13 cellular contexts compared by ENCODE assay signal in the genomic region with DNA sequence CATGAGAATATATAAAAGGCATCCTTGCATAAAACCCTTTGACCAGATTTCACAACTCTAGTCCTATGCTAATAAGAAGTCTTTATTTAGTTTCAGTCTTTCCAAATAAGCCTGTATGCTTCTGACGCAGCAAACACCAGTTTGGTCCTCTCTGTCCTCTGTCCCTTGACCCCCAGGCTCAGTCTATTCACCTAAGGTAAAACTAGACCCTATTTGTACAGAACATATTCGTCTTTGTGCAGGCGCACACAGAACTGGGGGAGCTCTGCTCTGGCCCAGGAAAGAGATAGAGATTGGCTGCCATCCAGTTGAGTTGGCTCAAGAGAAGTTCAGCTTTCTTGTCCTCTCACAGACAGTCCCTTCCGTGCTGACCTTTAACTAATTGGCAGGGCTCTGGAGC. TPM values are rescaled to one million over a fixed set of nuclear protein-coding genes. Genes with fewer than 3 reads are reported as not detected.
A peak's percentile ranks its signal among the peaks of the same experiment; 100 is the strongest.
DNase-seq lines count a peak whose midpoint lies in the region; ATAC-seq and TF ChIP-seq lines count a peak whose summit lies in the region.
"Had no signal": no experiment of that assay in that cellular context is flagged by ENCODE, and none has a peak within 500 bp of the region (broad histone marks: within the 10 kb centered on the region; RNA-seq: fewer than 3 reads in every experiment).

No MANE protein-coding gene starts in this region.

- peak; percentile 79 for DNase-seq in NOMO-1 treated with DMSO at 0.1 percent for 48 hours (lab: John Stamatoyannopoulos, UW; ENCODE audit: unreplicated experiment)
- DNase-seq in NOMO-1 treated with dmso at 0.1 percent for 144 hours (lab: John Stamatoyannopoulos, UW; ENCODE audit: unreplicated experiment): no peak
- peak in 2 of 3 donors; percentile 76 to 93 for DNase-seq in right lobe of liver
- peak in 1 of 2 donors; percentile 25 for DNase-seq in upper lobe of left lung
- no peak for DNase-seq in stimulated activated CD4-positive, alpha-beta T cell treated with anti-CD3 and anti-CD28 coated beads, Interleukin-2, amount 100 ng/mL, for 48 hours
- no peak for DNase-seq in GM20000 (ENCODE audit: low spot score)
- no peak for DNase-seq in LoVo (ENCODE audit: low spot score)
- DNase-seq: activated CD4-positive, alpha-beta T cell treated with anti-CD3 and anti-CD28 coated beads, Interleukin-2, amount 50 U/mL, for 48 hours; activated naive CD4-positive, alpha-beta T cell treated with anti-CD3 and anti-CD28 coated beads for 36 hours; EL; NCI-H187 treated with DMSO at 0.1 percent for 48 hours had no signal

- peaks cover 0 to 72% (median 5%) of the 10 kb centered on the region in 4 donors for H3K4me1 ChIP-seq in right lobe of liver
- peaks cover 22 to 55% (median 33%) of the 10 kb centered on the region in 4 donors for H3K4me1 ChIP-seq in upper lobe of left lung

- WGBS in right lobe of liver (ENCODE audit: insufficient coverage, low coverage, low lambda C conversion rate, missing lambda C conversion rate): 10% methylated on average over 4 of the region's 4 CpGs
- 17 to 25% methylated on average over 4 of the region's 4 CpGs for WGBS in upper lobe of left lung, 2 donors

- intact Hi-C loops in right lobe of liver (cut with DNase I): no loop called here

- TF ChIP-seq POLR2A in right lobe of liver (IDR thresholded peaks at IDR 0.05) (peak; percentile 59), upper lobe of left lung (IDR thresholded peaks at IDR 0.05) (no peak)

- H3K9me3 ChIP-seq in right lobe of liver (no peaks in the 10 kb centered on the region), upper lobe of left lung (no peaks in the 10 kb centered on the region)
- H3K9me3 ChIP-seq: A549 had no signal

- TF ChIP-seq CTCF in right lobe of liver (IDR thresholded peaks at IDR 0.05) (no peak), upper lobe of left lung (IDR thresholded peaks at IDR 0.05) (no peak), GM20000 (IDR thresholded peaks at IDR 0.05; ENCODE audit: extremely low read depth, missing control alignments) (no peak)

- H3K27me3 ChIP-seq in right lobe of liver: no peaks in the 10 kb centered on the region
- H3K27me3 ChIP-seq in upper lobe of left lung: no peaks in the 10 kb centered on the region

- H3K27ac ChIP-seq in cingulate gyrus (ENCODE audit: low read depth, low read length) (peak overlapping the region; percentile 47), right lobe of liver (peak overlapping the region; percentile 58 to 94 (median 65)), upper lobe of left lung (peak overlapping the region; percentile 65 to 77 (median 72))

- H3K36me3 ChIP-seq in right lobe of liver (no peaks in the 10 kb centered on the region), upper lobe of left lung (no peaks in the 10 kb centered on the region)

- H3K4me3 ChIP-seq in right lobe of liver (no peak overlapping the region), upper lobe of left lung (no peak overlapping the region)
- H3K4me3 ChIP-seq: A549 had no signal

- TF ChIP-seq EP300 in upper lobe of left lung (IDR thresholded peaks at IDR 0.05): peak in 1 of 4 donors; percentile 37

- peak; percentile 79 to 92 (median 86) for ATAC-seq in right lobe of liver
- peak in 1 of 2 donors; percentile 57 for ATAC-seq in upper lobe of left lung (ENCODE audit: low FRiP score in 2 of 2)
- ATAC-seq: A549 had no signal

RNA-seq across cellular contexts. Expression of gene PSMA1, which starts 21.0 kb away (rescaled TPM):
- total RNA-seq in right lobe of liver (10 to 100 TPM; 69.4 to 95.1 (median 90.7) TPM), upper lobe of left lung (100 to 1,000 TPM in 3 of 6 donors, 10 to 100 TPM in 3; 66.1 to 113 (median 101) TPM)

RNA-seq across cellular contexts. Expression of gene COPB1, which starts 41.6 kb away (rescaled TPM):
- 10 to 100 TPM; 39.1 to 77.8 (median 56.6) TPM for total RNA-seq in right lobe of liver
- total RNA-seq in upper lobe of left lung: 100 to 1,000 TPM in 1 of 6 donors, 10 to 100 TPM in 5; 56.2 to 139 (median 84.2) TPM

Comparison
In these comparisons a context has a peak if more than half of its experiments do, and no peak if none do; other contexts are left out.
1. DNase-seq: peak in NOMO-1 treated with DMSO at 0.1 percent for 48 hours (single experiment) and right lobe of liver (2 of 3); none in NOMO-1 treated with dmso at 0.1 percent for 144 hours (single experiment), stimulated activated CD4-positive, alpha-beta T cell treated with anti-CD3 and anti-CD28 coated beads, Interleukin-2, amount 100 ng/mL, for 48 hours (0 of 2), GM20000 (single experiment) and LoVo (single experiment).
2. Peak in every context shown above with its lines, with median percentiles within 50 percentile points of each other: H3K27ac ChIP-seq.